In the genomic region with DNA sequence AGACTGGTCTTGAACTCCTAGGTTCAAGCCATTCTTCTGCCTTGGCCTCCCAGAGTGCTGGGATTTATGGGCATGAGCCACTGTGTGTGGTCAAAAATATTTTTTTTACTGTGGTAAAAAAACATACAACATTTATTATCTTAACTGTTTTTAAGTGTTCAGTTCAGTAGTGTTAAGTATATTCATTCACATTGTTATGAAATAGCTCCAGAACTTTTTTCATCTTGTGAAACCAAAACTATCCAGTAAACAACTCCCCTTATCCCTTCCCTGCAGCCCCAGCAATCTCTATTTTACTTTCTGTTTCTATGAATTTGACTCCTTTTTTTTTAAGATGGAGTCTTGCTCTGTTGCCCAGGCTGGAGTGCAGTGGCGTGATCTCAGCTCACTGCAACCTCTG, we compare ENCODE assay signal across 1 cellular context.
TF ChIP-seq lines count a peak whose summit lies in the region.

No MANE protein-coding gene starts in this region.

TF ChIP-seq in IMR-90, 13 proteins besides CTCF, POLR2A, EP300 and RAD21:
- TF ChIP-seq FOS (IDR thresholded peaks at IDR 0.05; ENCODE audit: low read depth, low read length) (no peak), CEBPB (IDR thresholded peaks at IDR 0.05; ENCODE audit: low read depth, low read length) (no peak), MAFK (IDR thresholded peaks at IDR 0.05; ENCODE audit: low read depth, low read length) (no peak), RCOR1 (IDR thresholded peaks at IDR 0.05; ENCODE audit: insufficient replicate concordance, low read length) (no peak), CHD1 (IDR thresholded peaks at IDR 0.05; ENCODE audit: low read depth, low read length) (no peak), BHLHE40 (IDR thresholded peaks at IDR 0.05; ENCODE audit: low read depth, low read length) (no peak), NFE2L2 (IDR thresholded peaks at IDR 0.05; ENCODE audit: low read depth, low read length) (no peak), USF2 (IDR thresholded peaks at IDR 0.05; ENCODE audit: low read depth, low read length) (no peak), SMC3 (IDR thresholded peaks at IDR 0.05; ENCODE audit: low read depth, low read length) (no peak), MAZ (IDR thresholded peaks at IDR 0.05; ENCODE audit: borderline replicate concordance, low read depth, low read length) (no peak), MXI1 (IDR thresholded peaks at IDR 0.05; ENCODE audit: borderline replicate concordance, low read depth, low read length) (no peak), RFX5 (IDR thresholded peaks at IDR 0.05; ENCODE audit: low read depth, low read length) (no peak)
- TF ChIP-seq, protein P1, sequence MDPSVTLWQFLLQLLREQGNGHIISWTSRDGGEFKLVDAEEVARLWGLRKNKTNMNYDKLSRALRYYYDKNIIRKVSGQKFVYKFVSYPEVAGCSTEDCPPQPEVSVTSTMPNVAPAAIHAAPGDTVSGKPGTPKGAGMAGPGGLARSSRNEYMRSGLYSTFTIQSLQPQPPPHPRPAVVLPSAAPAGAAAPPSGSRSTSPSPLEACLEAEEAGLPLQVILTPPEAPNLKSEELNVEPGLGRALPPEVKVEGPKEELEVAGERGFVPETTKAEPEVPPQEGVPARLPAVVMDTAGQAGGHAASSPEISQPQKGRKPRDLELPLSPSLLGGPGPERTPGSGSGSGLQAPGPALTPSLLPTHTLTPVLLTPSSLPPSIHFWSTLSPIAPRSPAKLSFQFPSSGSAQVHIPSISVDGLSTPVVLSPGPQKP (IDR thresholded peaks at IDR 0.05; ENCODE audit: borderline replicate concordance, low read depth, low read length): no peak
